20 cellular contexts compared by ENCODE assay signal in genomic region chr13:111539252-111539651, GRCh38.
"Had no signal": no experiment of that assay in that cellular context is flagged by ENCODE, and none has a peak within 500 bp of the region (broad histone marks: within the 10 kb centered on the region; RNA-seq: fewer than 3 reads in every experiment).

No MANE protein-coding gene starts in this region.

- ATAC-seq: foreskin keratinocyte, gastroesophageal sphincter, heart left ventricle, left colon had no signal

- H3K27ac ChIP-seq: colonic mucosa, dorsolateral prefrontal cortex, esophagus muscularis mucosa, foreskin keratinocyte, gastroesophageal sphincter, heart left ventricle, hepatocyte, left ventricle myocardium inferior, lower lobe of right lung had no signal

- H3K4me1 ChIP-seq: colonic mucosa, foreskin keratinocyte, gastroesophageal sphincter, heart left ventricle, left ventricle myocardium inferior, lower lobe of right lung had no signal

- H3K4me3 ChIP-seq: colonic mucosa, dorsolateral prefrontal cortex, esophagus muscularis mucosa, gastroesophageal sphincter, heart left ventricle, hepatocyte, left ventricle myocardium inferior, lower lobe of right lung had no signal

- H3K36me3 ChIP-seq: colonic mucosa, esophagus muscularis mucosa, gastroesophageal sphincter, heart left ventricle, left ventricle myocardium inferior, lower lobe of right lung had no signal

- DNase-seq: colonic mucosa; dermis blood vessel endothelial cell; effector CD4-positive, alpha-beta T cell; effector memory CD4-positive, alpha-beta T cell; foreskin keratinocyte; heart left ventricle; hypothalamus; immature natural killer cell; islet precursor cell; kidney; kidney glomerular epithelial cell; left ventricle myocardium inferior; lower lobe of right lung; mesenchymal stem cell; midbrain had no signal

- H3K9me3 ChIP-seq: colonic mucosa, esophagus muscularis mucosa, gastroesophageal sphincter, heart left ventricle, lower lobe of right lung had no signal
